In the genomic region with DNA sequence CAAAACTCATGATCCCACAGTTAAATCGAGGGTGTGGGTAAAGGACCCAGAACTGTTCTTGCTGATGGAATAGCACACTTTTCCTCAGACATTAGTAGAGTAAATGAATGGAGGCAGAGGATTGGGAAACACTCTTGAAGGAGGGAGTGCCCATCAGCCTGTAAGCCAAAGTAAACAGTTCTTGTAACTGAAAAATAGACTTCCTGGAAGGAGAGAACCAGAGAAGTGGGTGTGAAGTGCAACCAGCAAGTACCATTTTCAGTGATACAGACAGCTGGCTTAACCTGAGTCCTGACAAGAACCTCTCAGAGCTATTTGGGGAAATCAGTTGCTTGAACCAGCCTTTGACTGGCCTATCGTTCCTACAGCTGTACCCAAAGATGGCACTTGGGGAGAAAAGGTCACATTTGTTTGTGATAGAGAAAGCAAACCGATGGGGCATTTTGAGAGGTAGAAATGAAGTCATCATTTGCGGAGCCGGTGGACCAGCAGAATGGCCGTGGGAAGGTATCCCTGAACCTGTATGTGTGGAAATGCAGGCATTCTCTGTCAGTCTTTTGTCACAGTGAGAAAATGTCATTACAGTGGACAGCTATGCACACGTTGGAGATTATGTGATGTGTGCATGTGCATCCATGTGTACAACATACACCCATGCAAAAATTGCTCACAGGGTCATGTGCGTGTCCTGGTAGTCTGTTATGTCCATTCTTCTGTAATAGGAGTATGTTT, we compare ENCODE assay signal across 10 cellular contexts. TPM values are rescaled to one million over a fixed set of nuclear protein-coding genes. Genes with fewer than 3 reads are reported as not detected.
DNase-seq lines count a peak whose midpoint lies in the region; ATAC-seq and TF ChIP-seq lines count a peak whose summit lies in the region.
"Had no signal": no experiment of that assay in that cellular context is flagged by ENCODE, and none has a peak within 500 bp of the region (broad histone marks: within the 10 kb centered on the region; RNA-seq: fewer than 3 reads in every experiment).

No MANE protein-coding gene starts in this region.

- H3K79me1 ChIP-seq in H9 (ENCODE audit: insufficient read depth, low read depth, low read length, poor library complexity, severe bottlenecking) = peaks cover 3% of the 10 kb centered on the region

- no peaks in the 10 kb centered on the region for H4K20me1 ChIP-seq in H9 (ENCODE audit: control insufficient read depth, insufficient read depth, insufficient read length)
- peaks cover 26% of the 10 kb centered on the region for H4K20me1 ChIP-seq in smooth muscle cell (ENCODE audit: low read depth)

- DNase-seq in H9 (no peak), SHP77 treated with DMSO at 0.1 percent for 48 hours (lab: John Stamatoyannopoulos, UW) (peak; percentile 38), heart left ventricle (no peak), smooth muscle cell (lab: John Stamatoyannopoulos, UW; ENCODE audit: unreplicated experiment) (no peak), iPS-NIHi7 (ENCODE audit: extremely low spot score) (no peak), NCI-H748 (lab: John Stamatoyannopoulos, UW; ENCODE audit: unreplicated experiment) (no peak), inferior parietal cortex (ENCODE audit: extremely low spot score) (no peak), NCI-H128 (lab: John Stamatoyannopoulos, UW; ENCODE audit: unreplicated experiment) (no peak)
- DNase-seq: activated CD4-positive, alpha-beta T cell treated with anti-CD3 and anti-CD28 coated beads, Interleukin-2, amount 10 ng/mL, durations not matched to agents 24 days and 14 days; posterior cingulate gyrus had no signal

- H3K56ac ChIP-seq in H9 (ENCODE audit: insufficient read length, low read depth, low read length) = no peak overlapping the region

- H3K36me3 ChIP-seq in heart left ventricle (no peaks in the 10 kb centered on the region), smooth muscle cell (ENCODE audit: low read depth) (no peaks in the 10 kb centered on the region)

- H3K18ac ChIP-seq in H9 (ENCODE audit: insufficient read length, low read depth, low read length) = no peak overlapping the region

- no peak overlapping the region for H3T11ph ChIP-seq in H9 (ENCODE audit: low read length)

- no peaks in the 10 kb centered on the region for H3K27me3 Mint-ChIP-seq in H9 (ENCODE audit: low read depth)

- H3K27ac ChIP-seq in H9 (ENCODE audit: insufficient read length, low read depth, low read length) (no peak overlapping the region), heart left ventricle (peak overlapping the region in 7 of 12 donors; percentile 20 to 59 (median 55)), smooth muscle cell (ENCODE audit: low read depth) (no peak overlapping the region)

- no peak overlapping the region for H2BK15ac ChIP-seq in H9 (ENCODE audit: low read depth, low read length)

- no CpG with 5 or more reads among the region's 8 CpGs for WGBS in H9 (ENCODE audit: extremely low coverage, insufficient read length, low lambda C conversion rate)
- 63 to 72% (median 64%) methylated on average over 8 of the region's 8 CpGs for WGBS in heart left ventricle, 4 donors
- 85% methylated on average over 8 of the region's 8 CpGs for WGBS in smooth muscle cell (ENCODE audit: low lambda C conversion rate)

- peaks cover 0 to 2% (median 0%) of the 10 kb centered on the region in 3 experiments; a peak in 2 of 7 replicates for H3K36me3 Mint-ChIP-seq in H9 (ENCODE audit: insufficient read depth in 1 of 3, low read depth in 3 of 3)

- TF ChIP-seq CTCF in H9 (conservative IDR thresholded peaks at IDR 0.05) (no peak), heart left ventricle (IDR thresholded peaks at IDR 0.05) (no peak), smooth muscle cell (IDR thresholded peaks at IDR 0.05; ENCODE audit: borderline replicate concordance, insufficient read depth, poor library complexity, severe bottlenecking) (no peak)

- H3K4me1 ChIP-seq in H9 (ENCODE audit: insufficient read depth, low read length) (peaks cover 35% of the 10 kb centered on the region), heart left ventricle (peaks cover 11 to 99% (median 76%) of the 10 kb centered on the region in 12 donors), smooth muscle cell (ENCODE audit: low read depth) (peaks cover 25% of the 10 kb centered on the region)

- H3K14ac ChIP-seq in H9 (ENCODE audit: insufficient read depth, low read length) = no peak overlapping the region

- no peak overlapping the region for H3K4me3 ChIP-seq in heart left ventricle
- no peak overlapping the region for H3K4me3 ChIP-seq in smooth muscle cell

- H3K9ac ChIP-seq in H9 (ENCODE audit: extremely low read depth, insufficient read length, low read length) = no peak overlapping the region
- no peak overlapping the region for H3K9ac ChIP-seq in smooth muscle cell (ENCODE audit: low read depth)

- H3K4ac ChIP-seq in H9 (ENCODE audit: low read depth, low read length) = no peak overlapping the region

- H4K8ac ChIP-seq in H9 (replicated peaks; ENCODE audit: insufficient read length, low read depth, low read length) = no peak overlapping the region

- H3K9me3 Mint-ChIP-seq in H9 = no peaks in the 10 kb centered on the region

- intact Hi-C loops in heart left ventricle (cut with DNase I) = loop anchor here in 3 of 10 donors (5.0 kb wide), 1 partner anchor 34 kb away; no protein-coding TSS in a partner anchor

- H2BK20ac ChIP-seq in H9 (ENCODE audit: low read depth, low read length, poor library complexity, severe bottlenecking) = no peak overlapping the region

- no peak overlapping the region for H3K4me3 Mint-ChIP-seq in H9
- H3K4me3 Mint-ChIP-seq: activated CD4-positive, alpha-beta T cell treated with anti-CD3 and anti-CD28 coated beads, Interleukin-2, amount 10 ng/mL, durations not matched to agents 24 days and 14 days had no signal

- no peak overlapping the region for H2BK120ac ChIP-seq in H9 (ENCODE audit: low read depth, low read length, poor library complexity, severe bottlenecking)

- H2AFZ ChIP-seq in H9 (ENCODE audit: low read length) (no peak overlapping the region), smooth muscle cell (ENCODE audit: low read depth) (no peak overlapping the region)

- no peaks in the 10 kb centered on the region for H3K27me3 ChIP-seq in H9 (ENCODE audit: insufficient read depth, low read length)
- no peaks in the 10 kb centered on the region for H3K27me3 ChIP-seq in heart left ventricle
- H3K27me3 ChIP-seq in smooth muscle cell (ENCODE audit: low read depth) = no peaks in the 10 kb centered on the region

- peak; percentile 19 to 88 (median 54) for ATAC-seq in heart left ventricle

- H2AK5ac ChIP-seq in H9 (ENCODE audit: insufficient read length, low read length) = peak overlapping the region; percentile 77

- H3K23ac ChIP-seq in H9 (ENCODE audit: insufficient read length, low read depth, low read length) = no peak overlapping the region

- H4K91ac ChIP-seq in H9 (ENCODE audit: insufficient read length, low read depth, low read length) = no peak overlapping the region

- H3K4me2 ChIP-seq in H9 (ENCODE audit: insufficient read depth, insufficient read length, low read length) = no peak overlapping the region
- H3K4me2 ChIP-seq in smooth muscle cell = peak overlapping the region; percentile 50

- no peak overlapping the region for H4K5ac ChIP-seq in H9 (ENCODE audit: insufficient read length, low read depth, low read length)

- peaks cover 53% of the 10 kb centered on the region for H3K79me2 ChIP-seq in H9 (ENCODE audit: insufficient read depth, low read length)
- H3K79me2 ChIP-seq in smooth muscle cell (ENCODE audit: low read depth) = peaks cover 42% of the 10 kb centered on the region

- H3K4me1 Mint-ChIP-seq in H9 = peaks cover 86 to 91% of the 10 kb centered on the region in 2 experiments

- no peak for TF ChIP-seq POLR2A in heart left ventricle (IDR thresholded peaks at IDR 0.05)

- H2BK5ac ChIP-seq in H9 (ENCODE audit: insufficient read length, low read length) = no peak overlapping the region

- H3K27ac Mint-ChIP-seq in H9 = peak overlapping the region in 2 of 3 experiments; percentile 29 to 92; a peak in 5 of 7 replicates
- H3K27ac Mint-ChIP-seq: activated CD4-positive, alpha-beta T cell treated with anti-CD3 and anti-CD28 coated beads, Interleukin-2, amount 10 ng/mL, durations not matched to agents 24 days and 14 days had no signal

- H3K9me3 ChIP-seq in H9 (ENCODE audit: control insufficient read depth, low read depth, low read length) (no peaks in the 10 kb centered on the region), heart left ventricle (no peaks in the 10 kb centered on the region), smooth muscle cell (replicated peaks; ENCODE audit: low read depth) (no peaks in the 10 kb centered on the region)

- H3F3A ChIP-seq in smooth muscle cell (ENCODE audit: low read depth) = peaks cover under 1% of the 10 kb centered on the region

- no peak overlapping the region for H2BK12ac ChIP-seq in H9 (ENCODE audit: insufficient read length, low read depth, low read length)

- H3K23me2 ChIP-seq in H9 (ENCODE audit: insufficient read length, low read depth, low read length, poor library complexity, severe bottlenecking) = no peaks in the 10 kb centered on the region

RNA-seq across cellular contexts. Expression of a gene that starts 17.7 kb away (rescaled TPM):
- total RNA-seq in H9 (2021) (27.0 and 27.6 TPM in 2 replicates), heart left ventricle (100 to 1,000 TPM in 3 of 9 donors, 10 to 100 TPM in 6; 34.9 to 120 (median 89.3) TPM), smooth muscle cell (28.0 and 32.8 TPM in 2 replicates)
- polyA plus RNA-seq in heart left ventricle (10 to 100 TPM; 14.7 to 47.9 TPM), smooth muscle cell (10.1 and 15.7 TPM in 2 replicates)

Comparison
In these comparisons a context has a peak if more than half of its experiments do, and no peak if none do; other contexts are left out.
1. H3K27ac ChIP-seq: peak in heart left ventricle (7 of 12); none in H9 (single experiment) and smooth muscle cell (single experiment).